In the genomic region with DNA sequence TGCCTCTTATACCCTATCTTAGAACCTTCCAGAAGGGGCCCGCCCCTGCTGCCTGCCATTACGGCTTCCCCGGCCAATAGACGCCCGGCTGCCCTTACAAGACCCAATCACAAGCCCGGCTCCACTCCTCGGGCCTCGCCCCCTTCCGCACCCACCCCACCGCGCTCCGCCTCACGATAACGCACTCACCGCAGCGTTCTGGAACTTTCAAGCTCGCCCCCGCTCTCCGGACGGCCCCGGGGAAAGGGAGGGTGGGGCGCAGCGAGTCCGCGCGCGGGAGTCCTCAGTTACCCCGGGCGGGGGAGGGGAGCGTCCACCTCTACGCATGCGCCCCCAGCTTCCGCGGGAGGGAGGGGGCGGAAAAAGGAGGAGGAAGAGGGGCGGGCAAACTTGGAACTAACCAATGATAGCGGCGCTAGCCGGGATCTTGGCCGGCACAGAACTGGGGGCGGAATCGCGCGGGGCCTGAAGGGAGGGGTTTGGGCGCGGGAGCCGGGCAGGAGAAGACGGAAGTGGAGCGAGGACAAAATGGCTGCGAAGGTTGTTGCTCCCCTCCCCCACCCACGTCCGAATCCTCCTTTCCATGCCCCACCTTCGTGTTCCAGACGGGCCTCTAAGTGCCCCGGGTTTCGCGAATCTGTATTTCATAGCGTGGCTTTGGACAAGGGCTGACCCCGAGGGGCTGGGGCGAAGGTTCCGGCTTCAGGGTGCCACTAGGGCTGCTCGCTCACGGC, we compare ENCODE assay signal across 8 cellular contexts. TPM values are rescaled to one million over a fixed set of nuclear protein-coding genes. Genes with fewer than 3 reads are reported as not detected.
DNase-seq lines count a peak whose midpoint lies in the region; ATAC-seq and TF ChIP-seq lines count a peak whose summit lies in the region.

No MANE protein-coding gene starts in this region.

- H3K36me3 Mint-ChIP-seq in GM23338 (ENCODE audit: low read depth): peaks cover 53% of the 10 kb centered on the region
- H3K36me3 Mint-ChIP-seq in activated T-helper 17 cell treated with anti-CD3 and anti-CD28 coated beads, Interleukin-2, amount 50 U/mL, for 72 hours (ENCODE audit: low read depth): peaks cover 79% of the 10 kb centered on the region
- H3K36me3 Mint-ChIP-seq in naive thymus-derived CD4-positive, alpha-beta T cell: peaks cover 24 to 53% (median 51%) of the 10 kb centered on the region in 5 donors
- peaks cover 47% of the 10 kb centered on the region for H3K36me3 Mint-ChIP-seq in stimulated activated memory B cell treated with anti-CD40 and anti-IgM and Interleukin-4, amounts not matched to agents 10 μg/mL and 1 μg/mL and 100 μg/mL, for 72 hours

- H3K9ac ChIP-seq in fibroblast of lung (ENCODE audit: insufficient read depth, low read length): peak overlapping the region; percentile 95

- peak overlapping the region; percentile 100 for H3K4me3 Mint-ChIP-seq in GM23338
- peak overlapping the region; percentile 100 for H3K4me3 Mint-ChIP-seq in activated T-helper 17 cell treated with anti-CD3 and anti-CD28 coated beads, Interleukin-2, amount 50 U/mL, for 72 hours
- H3K4me3 Mint-ChIP-seq in naive thymus-derived CD4-positive, alpha-beta T cell: peak overlapping the region; percentile 87 to 100 (median 99)
- H3K4me3 Mint-ChIP-seq in stimulated activated memory B cell treated with anti-CD40 and anti-IgM and Interleukin-4, amounts not matched to agents 10 μg/mL and 1 μg/mL and 100 μg/mL, for 72 hours: peak overlapping the region; percentile 93

- H3K9me2 ChIP-seq in GM23338 (ENCODE audit: insufficient read depth): no peaks in the 10 kb centered on the region

- POLR2A ChIA-PET in naive thymus-derived CD4-positive, alpha-beta T cell (lab: Charles Lee): interaction anchor here (0.8 to 24.1 kb wide), 23 partner anchors 8 to 1613 kb away, joined by 3 to 653 read pairs (median 5); no protein-coding TSS in a partner anchor

- CTCF ChIA-PET in naive thymus-derived CD4-positive, alpha-beta T cell (lab: Charles Lee): interaction anchor here (0.5 to 3.2 kb wide), 12 partner anchors 8 to 497 kb away, joined by 3 to 26 read pairs (median 3); no protein-coding TSS in a partner anchor

- H2AFZ ChIP-seq in GM23338: no peak overlapping the region
- no peak overlapping the region for H2AFZ ChIP-seq in fibroblast of lung (ENCODE audit: low read length)

- H3K79me2 ChIP-seq in GM23338 (replicated peaks; ENCODE audit: insufficient read depth) (peaks cover 74% of the 10 kb centered on the region), fibroblast of lung (ENCODE audit: control insufficient read depth, insufficient read depth, low read length) (peaks cover 57% of the 10 kb centered on the region)

- H3K4me2 ChIP-seq in GM23338 (peak overlapping the region; percentile 91), fibroblast of lung (ENCODE audit: extremely low read depth, insufficient read depth, low read length) (peak overlapping the region; percentile 89)

- TF ChIP-seq CTCF in GM23338 (conservative IDR thresholded peaks at IDR 0.05; ENCODE audit: low read depth in 2 of 2) (no peak), fibroblast of lung (conservative IDR thresholded peaks at IDR 0.05 in 1 of 2, IDR thresholded peaks at IDR 0.05 in 1 of 2; ENCODE audit: low read depth in 1 of 2, low read length in 2 of 2) (no peak)

- H3K9me3 ChIP-seq in fibroblast of lung (ENCODE audit: control insufficient read depth, insufficient read depth, low read depth, low read length): no peaks in the 10 kb centered on the region
- no peaks in the 10 kb centered on the region for H3K9me3 ChIP-seq in naive thymus-derived CD4-positive, alpha-beta T cell (ENCODE audit: control insufficient read depth in 2 of 3, low read length in 3 of 3)

- H4K20me1 ChIP-seq in GM23338 (replicated peaks; ENCODE audit: insufficient read depth) (peaks cover 42% of the 10 kb centered on the region), fibroblast of lung (ENCODE audit: control insufficient read depth, extremely low read depth, insufficient read depth, low read length) (peaks cover 9% of the 10 kb centered on the region)

- peaks cover 16% of the 10 kb centered on the region; the same call in 2 of the 3 replicates for H3K9me3 Mint-ChIP-seq in GM23338
- no peaks in the 10 kb centered on the region for H3K9me3 Mint-ChIP-seq in activated T-helper 17 cell treated with anti-CD3 and anti-CD28 coated beads, Interleukin-2, amount 50 U/mL, for 72 hours
- peaks cover 0 to 16% (median 0%) of the 10 kb centered on the region in 11 donors for H3K9me3 Mint-ChIP-seq in naive thymus-derived CD4-positive, alpha-beta T cell
- no peaks in the 10 kb centered on the region for H3K9me3 Mint-ChIP-seq in stimulated activated memory B cell treated with anti-CD40 and anti-IgM and Interleukin-4, amounts not matched to agents 10 μg/mL and 1 μg/mL and 100 μg/mL, for 72 hours

- DNase-seq in DMS79 (lab: John Stamatoyannopoulos, UW): peak; percentile 100
- DNase-seq in GM23338 (ENCODE audit: low spot score): peak; percentile 99
- DNase-seq in Kasumi-1 (lab: John Stamatoyannopoulos, UW): peak; percentile 99 to 100
- peak; percentile 98 for DNase-seq in RKO (ENCODE audit: low spot score)
- DNase-seq in fibroblast of lung (ENCODE audit: low read depth in 2 of 2): peak; percentile 100
- DNase-seq in naive thymus-derived CD4-positive, alpha-beta T cell: peak; percentile 97 to 100 (median 100)

- peaks cover 45% of the 10 kb centered on the region for H3F3A ChIP-seq in GM23338 (replicated peaks; ENCODE audit: low read depth)

- ATAC-seq in GM23338: peak; percentile 92
- ATAC-seq in activated T-helper 17 cell treated with anti-CD3 and anti-CD28 coated beads, Interleukin-2, amount 50 U/mL, for 72 hours (replicated peaks): peak; percentile 89
- ATAC-seq in naive thymus-derived CD4-positive, alpha-beta T cell: peak; percentile 89
- peak; percentile 96 for ATAC-seq in stimulated activated memory B cell treated with anti-CD40 and anti-IgM and Interleukin-4, amounts not matched to agents 10 μg/mL and 1 μg/mL and 100 μg/mL, for 72 hours

- H3K4me1 Mint-ChIP-seq in GM23338: peaks cover 55% of the 10 kb centered on the region
- peaks cover 26% of the 10 kb centered on the region for H3K4me1 Mint-ChIP-seq in activated T-helper 17 cell treated with anti-CD3 and anti-CD28 coated beads, Interleukin-2, amount 50 U/mL, for 72 hours
- H3K4me1 Mint-ChIP-seq in naive thymus-derived CD4-positive, alpha-beta T cell: peaks cover 48 to 67% (median 56%) of the 10 kb centered on the region in 7 donors
- peaks cover 69% of the 10 kb centered on the region for H3K4me1 Mint-ChIP-seq in stimulated activated memory B cell treated with anti-CD40 and anti-IgM and Interleukin-4, amounts not matched to agents 10 μg/mL and 1 μg/mL and 100 μg/mL, for 72 hours

- intact Hi-C loops in naive thymus-derived CD4-positive, alpha-beta T cell (cut with micrococcal nuclease): loop anchor here (1.0 to 10.0 kb wide), 17 partner anchors 8 to 1770 kb away; partner anchors contain the start of genes BSX (in 1 of the 2), GRAMD1B (in 1 of the 2), JHY (in 1 of the 2) and SC5D (in 1 of the 2)

- H3K4me1 ChIP-seq in GM23338 (ENCODE audit: insufficient read depth) (peaks cover 35% of the 10 kb centered on the region), fibroblast of lung (ENCODE audit: control insufficient read depth, extremely low read depth, insufficient read depth, low read length) (peaks cover 21% of the 10 kb centered on the region)
- H3K4me1 ChIP-seq in naive thymus-derived CD4-positive, alpha-beta T cell (ENCODE audit: control insufficient read depth in 2 of 2, insufficient read depth in 2 of 2, low read length in 2 of 2): peaks cover 42 to 55% of the 10 kb centered on the region in 2 donors

- H3K27ac ChIP-seq in GM23338 (ENCODE audit: low read depth) (peak overlapping the region; percentile 99), fibroblast of lung (ENCODE audit: insufficient read depth, low read length) (peak overlapping the region; percentile 98)
- H3K27ac ChIP-seq in naive thymus-derived CD4-positive, alpha-beta T cell (ENCODE audit: low read depth, low read length): peak overlapping the region; percentile 96

- H3K36me3 ChIP-seq in GM23338 (ENCODE audit: insufficient read depth) (peaks cover 39% of the 10 kb centered on the region), fibroblast of lung (ENCODE audit: control insufficient read depth, insufficient read depth, low read length) (peaks cover 22% of the 10 kb centered on the region)
- H3K36me3 ChIP-seq in naive thymus-derived CD4-positive, alpha-beta T cell (ENCODE audit: control insufficient read depth in 2 of 3, insufficient read depth in 3 of 3, low read length in 3 of 3): peaks cover 36 to 45% (median 39%) of the 10 kb centered on the region in 3 experiments

- no peaks in the 10 kb centered on the region for H3K27me3 ChIP-seq in GM23338 (ENCODE audit: insufficient read depth)
- H3K27me3 ChIP-seq in fibroblast of lung (ENCODE audit: control insufficient read depth, insufficient read depth, low read length): no peaks in the 10 kb centered on the region
- no peaks in the 10 kb centered on the region for H3K27me3 ChIP-seq in naive thymus-derived CD4-positive, alpha-beta T cell (ENCODE audit: control insufficient read depth in 2 of 2, insufficient read depth in 2 of 2, low read length in 2 of 2)

- H3K4me3 ChIP-seq in GM23338 (peak overlapping the region; percentile 99), fibroblast of lung (replicated peaks in 1 of 4; ENCODE audit: control extremely low read depth in 1 of 4, insufficient read depth in 1 of 4, low read depth in 3 of 4, low read length in 4 of 4) (peak overlapping the region; percentile 94 to 99 (median 98))
- H3K4me3 ChIP-seq in naive thymus-derived CD4-positive, alpha-beta T cell (ENCODE audit: low read length): peak overlapping the region; percentile 91

- peak overlapping the region; percentile 98 for H3K27ac Mint-ChIP-seq in GM23338
- H3K27ac Mint-ChIP-seq in activated T-helper 17 cell treated with anti-CD3 and anti-CD28 coated beads, Interleukin-2, amount 50 U/mL, for 72 hours: peak overlapping the region; percentile 100
- peak overlapping the region; percentile 96 to 100 (median 99) for H3K27ac Mint-ChIP-seq in naive thymus-derived CD4-positive, alpha-beta T cell
- H3K27ac Mint-ChIP-seq in stimulated activated memory B cell treated with anti-CD40 and anti-IgM and Interleukin-4, amounts not matched to agents 10 μg/mL and 1 μg/mL and 100 μg/mL, for 72 hours: peak overlapping the region; percentile 100

- peaks cover 32% of the 10 kb centered on the region for H3K27me3 Mint-ChIP-seq in GM23338 (ENCODE audit: insufficient read depth, low read depth, poor library complexity)
- H3K27me3 Mint-ChIP-seq in activated T-helper 17 cell treated with anti-CD3 and anti-CD28 coated beads, Interleukin-2, amount 50 U/mL, for 72 hours: no peaks in the 10 kb centered on the region
- H3K27me3 Mint-ChIP-seq in naive thymus-derived CD4-positive, alpha-beta T cell: peaks cover 0 to 7% (median 0%) of the 10 kb centered on the region in 5 donors
- H3K27me3 Mint-ChIP-seq in stimulated activated memory B cell treated with anti-CD40 and anti-IgM and Interleukin-4, amounts not matched to agents 10 μg/mL and 1 μg/mL and 100 μg/mL, for 72 hours: no peaks in the 10 kb centered on the region

RNA-seq across cellular contexts. Expression of gene HSPA8, which starts 0.4 kb away (rescaled TPM):
- 2,776 and 2,903 TPM in 2 replicates for total RNA-seq in GM23338 (2014; rRNA removed; shearing (Covaris generic))
- polyA plus RNA-seq in GM23338 (2016; fragmentation: Nextera tagmentation; extraction: Ambion mirVana): 818 and 826 TPM in 2 replicates
- 1,000 to 10,000 TPM; 1,670 to 3,247 TPM for total RNA-seq in activated T-helper 17 cell treated with anti-CD3 and anti-CD28 coated beads, Interleukin-2, amount 50 U/mL, for 72 hours
- total RNA-seq in fibroblast of lung: 2,158 and 2,829 TPM in 2 replicates
- 2,431 and 3,603 TPM in 2 replicates for polyA plus RNA-seq in fibroblast of lung
- 1,300 and 1,880 TPM in 2 replicates for polyA plus RNA-seq in fibroblast of lung (2012)
- 1,673 and 3,479 TPM in 2 replicates for polyA minus RNA-seq in fibroblast of lung (ENCODE audit: low replicate concordance)
- total RNA-seq in naive thymus-derived CD4-positive, alpha-beta T cell: 1,000 to 10,000 TPM in 1 of 5 experiments, 100 to 1,000 TPM in 4; 763 to 2,366 (median 830) TPM
- 1,000 to 10,000 TPM; 1,206 to 1,808 TPM for polyA plus RNA-seq in naive thymus-derived CD4-positive, alpha-beta T cell

Comparison
In these comparisons a context has a peak if more than half of its experiments do, and no peak if none do; other contexts are left out.
1. Peak in every context shown above with its lines: DNase-seq, ATAC-seq, H3K4me3 ChIP-seq and H3K27ac ChIP-seq.